In the genomic region with DNA sequence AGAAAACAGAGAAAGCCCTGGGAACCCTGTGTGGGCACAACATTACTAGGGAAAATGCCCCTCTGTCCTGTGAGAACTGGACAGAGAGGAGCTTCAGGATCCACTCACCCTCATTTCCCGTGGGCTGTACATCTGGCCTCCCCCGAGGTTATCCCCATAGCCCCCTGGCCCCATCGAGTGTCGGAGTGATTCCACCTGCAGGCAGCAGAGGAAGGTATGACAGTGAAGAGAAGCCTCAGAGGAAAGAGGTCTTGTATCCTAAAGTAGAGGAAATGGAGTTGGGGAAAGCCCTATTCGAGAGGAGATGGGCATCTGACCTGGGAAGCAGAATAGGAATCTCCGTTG, we compare ENCODE assay signal across 9 cellular contexts. TPM values are rescaled to one million over a fixed set of nuclear protein-coding genes. Genes with fewer than 3 reads are reported as not detected.
DNase-seq lines count a peak whose midpoint lies in the region; ATAC-seq and TF ChIP-seq lines count a peak whose summit lies in the region.
"Had no signal": no experiment of that assay in that cellular context is flagged by ENCODE, and none has a peak within 500 bp of the region (broad histone marks: within the 10 kb centered on the region; RNA-seq: fewer than 3 reads in every experiment).

No MANE protein-coding gene starts in this region.

- no peak for DNase-seq in A673 (ENCODE audit: low spot score)
- DNase-seq in HL-60 (ENCODE audit: low read depth in 1 of 2, low spot score in 1 of 2), result no peak
- no peak for DNase-seq in colonic mucosa
- no peak for DNase-seq in stimulated activated CD4-positive, alpha-beta T cell treated with anti-CD3 and anti-CD28 coated beads, Interleukin-4, amount 100 ng/mL, for 24 hours
- no peak for DNase-seq in NCI-H526 (lab: John Stamatoyannopoulos, UW)
- DNase-seq: T1000 had no signal

- CTCF ChIA-PET in A673 (lab: Charles Lee), result no interaction called here

- intact Hi-C loops in A673 (cut with micrococcal nuclease; ENCODE audit: unreplicated experiment), result no loop called here
- intact Hi-C loops in colonic mucosa (cut with DNase I), result no loop called here

- POLR2A ChIA-PET in A673 (lab: Charles Lee; ENCODE audit: low non-redundant PET), result no interaction called here

- H3K4me1 ChIP-seq in A673 (ENCODE audit: insufficient read depth, low read length, poor library complexity, severe bottlenecking), result peaks cover 9% of the 10 kb centered on the region
- no peaks in the 10 kb centered on the region for H3K4me1 ChIP-seq in colonic mucosa
- peaks cover 43 to 48% of the 10 kb centered on the region in 2 experiments for H3K4me1 ChIP-seq in neutrophil (ENCODE audit: control insufficient read depth in 1 of 2, insufficient read depth in 1 of 2, low read depth in 1 of 2, low read length in 1 of 2)

- H3K36me3 ChIP-seq in A673 (ENCODE audit: insufficient read depth, low read length, poor library complexity, severe bottlenecking) (peaks cover 41% of the 10 kb centered on the region), colonic mucosa (no peaks in the 10 kb centered on the region), neutrophil (peaks cover 67% of the 10 kb centered on the region)

- H3K4me3 ChIP-seq in A673 (ENCODE audit: low read depth, low read length, poor library complexity, severe bottlenecking), result no peak overlapping the region
- no peak overlapping the region for H3K4me3 ChIP-seq in HL-60 (replicated peaks; ENCODE audit: insufficient read depth, low read length)
- H3K4me3 ChIP-seq in colonic mucosa, result no peak overlapping the region
- H3K4me3 ChIP-seq in neutrophil (ENCODE audit: low read depth in 1 of 2, low read length in 1 of 2), result peak overlapping the region in 1 of 2 experiments; percentile 81

- H3K27me3 ChIP-seq in A673 (replicated peaks; ENCODE audit: insufficient read depth, low read depth, low read length, poor library complexity), result no peaks in the 10 kb centered on the region
- H3K27me3 ChIP-seq in HL-60 (ENCODE audit: insufficient read depth, poor library complexity, severe bottlenecking), result no peaks in the 10 kb centered on the region
- H3K27me3 ChIP-seq in colonic mucosa, result no peaks in the 10 kb centered on the region
- no peaks in the 10 kb centered on the region for H3K27me3 ChIP-seq in neutrophil

- TF ChIP-seq CTCF in A673 (conservative IDR thresholded peaks at IDR 0.05; ENCODE audit: low read depth, low read length) (no peak), HL-60 (IDR thresholded peaks at IDR 0.05; ENCODE audit: insufficient read depth, low read length) (no peak), colonic mucosa (IDR thresholded peaks at IDR 0.05) (no peak), neutrophil (IDR thresholded peaks at IDR 0.05) (no peak)

- peak overlapping the region; percentile 42 for H3K27ac ChIP-seq in A673 (ENCODE audit: low read depth, low read length, poor library complexity, severe bottlenecking)
- peak overlapping the region; percentile 43 for H3K27ac ChIP-seq in HL-60 (replicated peaks)
- H3K27ac ChIP-seq in colonic mucosa, result peak overlapping the region; percentile 22
- H3K27ac ChIP-seq in neutrophil, result peak overlapping the region; percentile 95

- no peak for ATAC-seq in HG03442 (IDR thresholded peaks at IDR 0.05; ENCODE audit: unreplicated experiment)
- no peak for ATAC-seq in GM18858 (IDR thresholded peaks at IDR 0.05; ENCODE audit: unreplicated experiment)

- peak overlapping the region in 1 of 2 donors; percentile 12 for H3K9ac ChIP-seq in colonic mucosa (ENCODE audit: low read depth in 2 of 2, low read length in 2 of 2)

- BruUV-seq in A673 (replicated peaks; lab: Mats Ljungman, UMichigan), result no TSS peak

- H3K9me3 ChIP-seq in A673 (ENCODE audit: low read depth, low read length, poor library complexity, severe bottlenecking) (no peaks in the 10 kb centered on the region), colonic mucosa (no peaks in the 10 kb centered on the region), neutrophil (no peaks in the 10 kb centered on the region)

RNA-seq across cellular contexts. Expression of a gene that starts 2.4 kb away (rescaled TPM):
- total RNA-seq in A673 (2021) (13.3 and 18.8 TPM in 2 replicates), colonic mucosa (10 to 100 TPM in 1 of 2 donors, 1 to 10 TPM in 1; 4.1 to 10.1 TPM)

RNA-seq across cellular contexts. Expression of a gene that starts 3.5 kb away (rescaled TPM):
- total RNA-seq in A673 (2021) (84.0 and 97.2 TPM in 2 replicates), colonic mucosa (10 to 100 TPM; 47.5 TPM)

RNA-seq across cellular contexts. Expression of a gene that starts 6.0 kb away (rescaled TPM):
- total RNA-seq in A673 (2021) (4.8 and 6.0 TPM in 2 replicates), colonic mucosa (1 to 10 TPM; 6.7 to 8.6 TPM)

RNA-seq across cellular contexts. Expression of a gene that starts 8.3 kb away (rescaled TPM):
- 62.9 and 67.0 TPM in 2 replicates for total RNA-seq in A673 (2021)
- total RNA-seq in colonic mucosa, result 10 to 100 TPM; 75.8 to 87.4 TPM

RNA-seq across cellular contexts. Expression of a gene that starts 10.6 kb away (rescaled TPM):
- 102 and 108 TPM in 2 replicates for total RNA-seq in A673 (2021)
- 10 to 100 TPM; 44.1 to 54.5 TPM for total RNA-seq in colonic mucosa

Comparison
In these comparisons a context has a peak if more than half of its experiments do, and no peak if none do; other contexts are left out.
1. H3K27ac ChIP-seq: peak in every context shown above with its lines; median percentile 95 in neutrophil; 43 in HL-60; 42 in A673; 22 in colonic mucosa.